Comparison of ENCODE assay signal across 8 cellular contexts in the genomic region with DNA sequence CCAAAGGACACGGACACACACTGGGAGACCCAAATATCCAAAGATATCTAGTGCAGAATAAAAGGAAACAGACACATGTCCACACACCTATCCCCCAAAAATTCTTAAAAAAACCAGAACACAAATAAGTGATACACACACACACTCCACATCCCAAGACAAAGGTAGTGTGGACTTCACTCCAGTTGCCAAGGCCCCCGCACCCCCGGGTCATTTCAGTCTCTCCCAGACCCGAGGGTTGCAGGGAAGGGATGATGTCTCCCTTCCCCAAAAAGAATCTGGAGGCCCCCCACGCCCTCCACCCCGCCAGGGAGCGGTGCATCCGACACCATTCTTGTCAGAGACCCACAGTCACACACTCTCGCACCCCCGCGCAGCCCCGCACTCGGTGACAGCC. TPM values are rescaled to one million over a fixed set of nuclear protein-coding genes. Genes with fewer than 3 reads are reported as not detected.
DNase-seq lines count a peak whose midpoint lies in the region; ATAC-seq and TF ChIP-seq lines count a peak whose summit lies in the region.
"Had no signal": no experiment of that assay in that cellular context is flagged by ENCODE, and none has a peak within 500 bp of the region (broad histone marks: within the 10 kb centered on the region; RNA-seq: fewer than 3 reads in every experiment).

No MANE protein-coding gene starts in this region.

- H3K9me3 ChIP-seq in PC-9 (ENCODE audit: insufficient read depth, low read depth) = no peaks in the 10 kb centered on the region
- H3K9me3 ChIP-seq in endodermal cell (ENCODE audit: control insufficient read depth, low read length) = no peaks in the 10 kb centered on the region
- no peaks in the 10 kb centered on the region for H3K9me3 ChIP-seq in gastrocnemius medialis

- in situ Hi-C loops in gastrocnemius medialis (cut with MboI; ENCODE audit: low sequenced_read_pairs in 4 of 4) = no loop called here

- no peak for ATAC-seq in gastrocnemius medialis

- no peaks in the 10 kb centered on the region for H3K79me2 ChIP-seq in PC-9 (ENCODE audit: low read depth)

- no peak overlapping the region for H3K9ac ChIP-seq in endodermal cell (ENCODE audit: extremely low read depth, low read length, poor library complexity, severe bottlenecking)

- no peaks in the 10 kb centered on the region; the same call in 1 of the 2 replicates for H3F3A ChIP-seq in PC-9 (ENCODE audit: insufficient read depth, low read depth)

- H2AFZ ChIP-seq in PC-9 = peak overlapping the region; percentile 74

- H3K4me3 Mint-ChIP-seq in endodermal cell = peak overlapping the region; percentile 66

- peaks cover 12% of the 10 kb centered on the region for H3K4me1 Mint-ChIP-seq in endodermal cell

- WGBS in endodermal cell (ENCODE audit: insufficient coverage in 1 of 2, insufficient read length in 1 of 2), 2 experiments = 19 to 20% methylated on average over 2 to 13 of the region's 13 CpGs

- no peaks in the 10 kb centered on the region for H3K4me1 ChIP-seq in PC-9 (replicated peaks; ENCODE audit: insufficient read depth)
- H3K4me1 ChIP-seq in endodermal cell (ENCODE audit: control insufficient read depth, insufficient read depth, low read length) = no peaks in the 10 kb centered on the region
- peaks cover 0 to 14% of the 10 kb centered on the region in 2 donors for H3K4me1 ChIP-seq in gastrocnemius medialis

- peak overlapping the region; percentile 59 for H3K4me3 ChIP-seq in GM12864 (ENCODE audit: low read depth, low read length)
- H3K4me3 ChIP-seq in PC-9 = peak overlapping the region; percentile 67
- H3K4me3 ChIP-seq in endodermal cell (ENCODE audit: low read length) = peak overlapping the region; percentile 81
- H3K4me3 ChIP-seq in gastrocnemius medialis = peak overlapping the region; percentile 34 to 51 (median 45)

- intact Hi-C loops in PC-9 (cut with micrococcal nuclease; ENCODE audit: unreplicated experiment) (no loop called here), gastrocnemius medialis (cut with DNase I; ENCODE audit: low total_unique reads) (loop anchor here (1.0 kb wide), 1 partner anchor 13 kb away; no protein-coding TSS in a partner anchor)

- H3K9me2 ChIP-seq in PC-9 (ENCODE audit: insufficient read depth) = no peaks in the 10 kb centered on the region

- H3K36me3 Mint-ChIP-seq in endodermal cell (ENCODE audit: low read depth) = no peaks in the 10 kb centered on the region

- DNase-seq in GM12864 (ENCODE audit: low read depth) (no peak), PC-9 (no peak), endodermal cell (no peak), gastrocnemius medialis (no peak), SKM-1 treated with dmso at 0.1 percent for 144 hours (lab: John Stamatoyannopoulos, UW; ENCODE audit: unreplicated experiment) (no peak), DMS53 treated with DMSO at 0.1 percent for 48 hours (lab: John Stamatoyannopoulos, UW; ENCODE audit: unreplicated experiment) (no peak), NCI-H2196 (lab: John Stamatoyannopoulos, UW; ENCODE audit: unreplicated experiment) (no peak)

- peaks cover 58% of the 10 kb centered on the region for H3K27me3 Mint-ChIP-seq in endodermal cell (ENCODE audit: insufficient read depth)

- no peak for TF ChIP-seq POLR2A in gastrocnemius medialis (IDR thresholded peaks at IDR 0.05)

- H3K9me3 Mint-ChIP-seq in endodermal cell = no peaks in the 10 kb centered on the region

- no peaks in the 10 kb centered on the region for H3K36me3 ChIP-seq in PC-9 (ENCODE audit: low read depth)
- H3K36me3 ChIP-seq in endodermal cell (ENCODE audit: control insufficient read depth, insufficient read depth, low read length) = no peaks in the 10 kb centered on the region
- H3K36me3 ChIP-seq in gastrocnemius medialis = no peaks in the 10 kb centered on the region

- H3K27me3 ChIP-seq in PC-9 (ENCODE audit: insufficient read depth, low read depth) = peaks cover 9% of the 10 kb centered on the region; the same call in 1 of the 2 replicates
- peaks cover 9% of the 10 kb centered on the region for H3K27me3 ChIP-seq in endodermal cell (ENCODE audit: control insufficient read depth, insufficient read depth, low read length, poor library complexity, severe bottlenecking)
- peaks cover 49 to 73% (median 50%) of the 10 kb centered on the region in 3 donors for H3K27me3 ChIP-seq in gastrocnemius medialis

- CTCF ChIA-PET in PC-9 (lab: Charles Lee) = no interaction called here

- H3K4me2 ChIP-seq in PC-9 = peak overlapping the region; percentile 85

- BruUV-seq in PC-9 (replicated peaks; lab: Mats Ljungman, UMichigan) = no TSS peak

- no peaks in the 10 kb centered on the region for H4K20me1 ChIP-seq in PC-9 (ENCODE audit: insufficient read depth)

- POLR2A ChIA-PET in PC-9 (lab: Charles Lee; ENCODE audit: unreplicated experiment) = no interaction called here

- no peak overlapping the region for H3K27ac Mint-ChIP-seq in endodermal cell

- TF ChIP-seq CTCF in GM12864 (IDR thresholded peaks at IDR 0.05; ENCODE audit: low read depth, low read length, missing control alignments) (no peak), PC-9 (conservative IDR thresholded peaks at IDR 0.05) (no peak), endodermal cell (conservative IDR thresholded peaks at IDR 0.05) (no peak), gastrocnemius medialis (IDR thresholded peaks at IDR 0.05 in 4 of 5, conservative IDR thresholded peaks at IDR 0.05 in 1 of 5) (no peak)

- H3K27ac ChIP-seq in PC-9 = no peak overlapping the region
- H3K27ac ChIP-seq in endodermal cell (ENCODE audit: low read depth, low read length) = no peak overlapping the region
- H3K27ac ChIP-seq in gastrocnemius medialis = no peak overlapping the region

RNA-seq across cellular contexts. Expression of a gene that starts 0.4 kb away (rescaled TPM):
- total RNA-seq in PC-9 (2021) = 0.81 and 1.1 TPM in 2 replicates
- total RNA-seq in endodermal cell = 1 to 10 TPM; 3.3 to 4.5 TPM
- polyA plus RNA-seq in endodermal cell (2013, experiment 1 of 2) = 12.8 TPM
- polyA plus RNA-seq in endodermal cell (2013, experiment 2 of 2) = 14.5 TPM
- not detected for total RNA-seq in gastrocnemius medialis
- total RNA-seq: subcutaneous adipose tissue had no signal

RNA-seq across cellular contexts. Expression of a gene that starts 32.6 kb away (rescaled TPM):
- total RNA-seq in PC-9 (2021) (not detected in 2 replicates), endodermal cell (10 to 100 TPM in 1 of 2 donors, 1 to 10 TPM in 1; 8.6 to 13.8 TPM), gastrocnemius medialis (10 to 100 TPM in 1 of 4 donors, 1 to 10 TPM in 3; 1.3 to 48.8 (median 7.1) TPM)
- polyA plus RNA-seq in endodermal cell (2013, experiment 1 of 2) = 8.8 TPM
- 7.4 TPM for polyA plus RNA-seq in endodermal cell (2013, experiment 2 of 2)

RNA-seq across cellular contexts. Expression of a gene that starts 40.8 kb away (rescaled TPM):
- total RNA-seq in PC-9 (2021) (1,019 and 1,161 TPM in 2 replicates), endodermal cell (100 to 1,000 TPM; 415 to 487 TPM), gastrocnemius medialis (1 to 10 TPM in 3 of 4 donors, under 1 TPM in 1; 0.26 to 4.0 (median 1.6) TPM)
- 136 TPM for polyA plus RNA-seq in endodermal cell (2013, experiment 1 of 2)
- 110 TPM for polyA plus RNA-seq in endodermal cell (2013, experiment 2 of 2)

Comparison
In these comparisons a context has a peak if more than half of its experiments do, and no peak if none do; other contexts are left out.
1. RNA of a gene that starts 40.8 kb away (total RNA-seq): 1,019 to 1,161 TPM in PC-9 and 415 to 487 TPM in endodermal cell; 0.26 to 4.0 TPM in gastrocnemius medialis; every median in the first group is over 10 times any median in the second.
2. Peak in every context shown above with its lines, with median percentiles within 50 percentile points of each other: H3K4me3 ChIP-seq.